In the genomic region with DNA sequence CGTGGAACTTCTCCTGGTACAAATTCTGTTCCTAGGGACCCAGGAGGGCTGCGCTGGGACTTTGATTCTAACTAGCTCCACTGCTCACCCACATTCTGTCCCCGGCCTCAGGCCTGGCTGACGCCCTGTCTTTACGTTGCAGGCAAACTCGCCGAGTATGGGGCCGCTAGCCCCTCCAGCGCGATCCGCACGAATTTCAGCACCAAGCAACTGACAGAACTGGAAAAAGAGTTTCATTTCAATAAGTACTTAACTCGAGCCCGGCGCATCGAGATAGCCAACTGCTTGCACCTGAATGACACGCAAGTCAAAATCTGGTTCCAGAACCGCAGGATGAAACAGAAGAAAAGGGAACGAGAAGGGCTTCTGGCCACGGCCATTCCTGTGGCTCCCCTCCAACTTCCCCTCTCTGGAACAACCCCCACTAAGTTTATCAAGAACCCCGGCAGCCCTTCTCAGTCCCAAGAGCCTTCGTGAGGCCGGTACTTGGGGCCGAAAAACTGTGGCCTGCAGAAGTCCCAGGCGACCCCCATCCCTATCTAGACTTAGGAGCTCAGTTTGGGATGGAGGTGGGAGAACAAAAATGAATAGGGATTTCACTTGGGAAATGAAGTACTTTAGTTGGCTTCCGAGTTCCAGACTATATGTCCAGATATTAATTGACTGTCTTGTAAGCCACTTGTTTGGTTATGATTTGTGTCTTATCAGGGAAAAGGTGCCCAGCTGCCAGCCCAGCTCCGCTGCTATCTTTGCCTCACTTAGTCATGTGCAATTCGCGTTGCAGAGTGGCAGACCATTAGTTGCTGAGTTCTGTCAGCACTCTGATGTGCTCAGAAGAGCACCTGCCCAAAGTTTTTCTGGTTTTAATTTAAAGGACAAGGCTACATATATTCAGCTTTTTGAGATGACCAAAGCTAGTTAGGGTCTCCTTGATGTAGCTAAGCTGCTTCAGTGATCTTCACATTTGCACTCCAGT, we compare ENCODE assay signal across 10 cellular contexts. TPM values are rescaled to one million over a fixed set of nuclear protein-coding genes. Genes with fewer than 3 reads are reported as not detected.
DNase-seq lines count a peak whose midpoint lies in the region; ATAC-seq and TF ChIP-seq lines count a peak whose summit lies in the region.
"Had no signal": no experiment of that assay in that cellular context is flagged by ENCODE, and none has a peak within 500 bp of the region (broad histone marks: within the 10 kb centered on the region; RNA-seq: fewer than 3 reads in every experiment).

No MANE protein-coding gene starts in this region.

- no peak overlapping the region for H3K27ac ChIP-seq in HEK293 (ENCODE audit: extremely low read depth, low read depth, low read length)
- H3K27ac ChIP-seq in skeletal muscle tissue (ENCODE audit: low read depth, low read length) = no peak overlapping the region
- H3K27ac ChIP-seq: adrenal gland had no signal

- H3K36me3 ChIP-seq in HEK293 (ENCODE audit: control insufficient read depth in 2 of 2, insufficient read depth in 1 of 2, low read length in 2 of 2) = no peaks in the 10 kb centered on the region
- no peaks in the 10 kb centered on the region for H3K36me3 ChIP-seq in skeletal muscle tissue (ENCODE audit: control insufficient read depth in 3 of 3, insufficient read depth in 3 of 3, low read length in 3 of 3)
- H3K36me3 ChIP-seq: adrenal gland had no signal

- peaks cover 19% of the 10 kb centered on the region for H3K4me1 Mint-ChIP-seq in activated B cell treated with CpG ODN at 0.5 μM for 24 hours

- no peaks in the 10 kb centered on the region for H3K9me3 Mint-ChIP-seq in activated B cell treated with CpG ODN at 0.5 μM for 24 hours

- CTCF ChIA-PET in HEK293 (lab: Yijun Ruan, JAX) = interaction anchor here (0.6 kb wide), 2 partner anchors 10 to 1030 kb away, joined by 3 read pairs; no protein-coding TSS in a partner anchor
- CTCF ChIA-PET in activated B cell treated with CpG ODN at 0.5 μM for 24 hours (lab: Charles Lee) = interaction anchor here (1.3 kb wide), 1 partner anchor 9 kb away, joined by 3 read pairs; no protein-coding TSS in a partner anchor
- CTCF ChIA-PET in HEK293T (lab: Yijun Ruan, JAX) = interaction anchor here (1.5 kb wide), 1 partner anchor 49 kb away, joined by 3 read pairs; no protein-coding TSS in a partner anchor

- H3K9me3 ChIP-seq in HEK293 (ENCODE audit: control insufficient read depth, insufficient read depth, low read depth, low read length) = no peaks in the 10 kb centered on the region
- peaks cover 4% of the 10 kb centered on the region for H3K9me3 ChIP-seq in iPS-18c (ENCODE audit: control insufficient read depth, insufficient read depth, low read length)
- H3K9me3 ChIP-seq in skeletal muscle tissue (ENCODE audit: control insufficient read depth in 3 of 3, low read length in 3 of 3) = no peaks in the 10 kb centered on the region
- H3K9me3 ChIP-seq: adrenal gland had no signal

- no peak overlapping the region for H3K27ac Mint-ChIP-seq in activated B cell treated with CpG ODN at 0.5 μM for 24 hours

- no peak for DNase-seq in activated B cell treated with CpG ODN at 0.5 μM for 24 hours
- DNase-seq in KG1 (lab: John Stamatoyannopoulos, UW) = no peak
- DNase-seq in posterior vena cava (ENCODE audit: low spot score) = no peak
- no peak for DNase-seq in HEK293T (ENCODE audit: extremely low spot score)
- DNase-seq: Karpas-422 had no signal

- no peaks in the 10 kb centered on the region for H3K36me3 Mint-ChIP-seq in activated B cell treated with CpG ODN at 0.5 μM for 24 hours (ENCODE audit: low read depth)

- H3K4me1 ChIP-seq in HEK293 (ENCODE audit: control insufficient read depth, insufficient read depth, low read length) = peaks cover 15% of the 10 kb centered on the region
- H3K4me1 ChIP-seq in skeletal muscle tissue (ENCODE audit: control insufficient read depth in 3 of 3, insufficient read depth in 3 of 3, low read length in 3 of 3) = peaks cover 13 to 20% (median 14%) of the 10 kb centered on the region in 3 donors

- peak overlapping the region; percentile 64 for H3K4me3 Mint-ChIP-seq in activated B cell treated with CpG ODN at 0.5 μM for 24 hours

- TF ChIP-seq CTCF in HEK293 (tag by site-specific recombination; IDR thresholded peaks at IDR 0.05) (no peak), activated B cell treated with CpG ODN at 0.5 μM for 24 hours (IDR thresholded peaks at IDR 0.05) (no peak)

- peaks cover 54% of the 10 kb centered on the region for H3K27me3 Mint-ChIP-seq in activated B cell treated with CpG ODN at 0.5 μM for 24 hours

- no peak for ATAC-seq in activated B cell treated with CpG ODN at 0.5 μM for 24 hours (ENCODE audit: low read depth)
- no peak for ATAC-seq in HG03108 (IDR thresholded peaks at IDR 0.05; ENCODE audit: unreplicated experiment)

- peak overlapping the region in 1 of 3 donors; percentile 45 for H3K9ac ChIP-seq in skeletal muscle tissue (ENCODE audit: low read depth in 1 of 3, low read length in 3 of 3)

- H3K27me3 ChIP-seq in skeletal muscle tissue (ENCODE audit: control insufficient read depth in 3 of 3, insufficient read depth in 3 of 3, low read length in 3 of 3) = peaks cover 36 to 54% (median 41%) of the 10 kb centered on the region in 3 donors

- POLR2A ChIA-PET in HEK293 (lab: Yijun Ruan, JAX) = no interaction called here
- POLR2A ChIA-PET in activated B cell treated with CpG ODN at 0.5 μM for 24 hours (lab: Charles Lee) = no interaction called here
- POLR2A ChIA-PET in HEK293T (lab: Yijun Ruan, JAX) = interaction anchor here (1.0 to 1.8 kb wide), 2 partner anchors 79 to 85 kb away, joined by 4 read pairs; a partner anchor contains a TSS

- intact Hi-C loops in activated B cell treated with CpG ODN at 0.5 μM for 24 hours (cut with micrococcal nuclease) = no loop called here
- intact Hi-C loops in posterior vena cava (cut with DNase I) = no loop called here

- H3K4me3 ChIP-seq in HEK293 (ENCODE audit: low read depth, low read length) (no peak overlapping the region), iPS-18c (ENCODE audit: insufficient read depth, low read depth, low read length) (peak overlapping the region; percentile 4; the same call in 1 of the 2 replicates), skeletal muscle tissue (ENCODE audit: low read length in 3 of 3) (peak overlapping the region in 2 of 3 donors; percentile 48 to 77)

TF ChIP-seq in HEK293, 187 proteins besides CTCF, POLR2A, EP300 and RAD21 (continues in another document):
- TF ChIP-seq IKZF3 (tag by site-specific recombination; IDR thresholded peaks at IDR 0.05) (0 out of 2 replicates have a peak, but pooled peaks have one; percentile 9), HOXC10 (CRISPR knock-in tag; IDR thresholded peaks at IDR 0.05) (no peak), ZFP37 (tag by site-specific recombination; IDR thresholded peaks at IDR 0.05) (no peak)

TF ChIP-seq in HEK293T, 16 proteins besides CTCF, POLR2A, EP300 and RAD21:
- TF ChIP-seq FOXA1 (IDR thresholded peaks at IDR 0.05) (no peak), SUZ12 (IDR thresholded peaks at IDR 0.05) (no peak), CTBP1 (IDR thresholded peaks at IDR 0.05; ENCODE audit: borderline replicate concordance) (no peak), ARNT (IDR thresholded peaks at IDR 0.05) (no peak), BHLHE40 (IDR thresholded peaks at IDR 0.05; ENCODE audit: borderline replicate concordance) (no peak), TARDBP (IDR thresholded peaks at IDR 0.05) (no peak), HDGF (IDR thresholded peaks at IDR 0.05; ENCODE audit: borderline replicate concordance) (no peak), LEF1 (IDR thresholded peaks at IDR 0.05; ENCODE audit: borderline replicate concordance) (no peak), NFRKB (IDR thresholded peaks at IDR 0.05) (no peak), SP1 (IDR thresholded peaks at IDR 0.05) (no peak), L3MBTL2 (conservative IDR thresholded peaks at IDR 0.05) (no peak), ZNF384 (IDR thresholded peaks at IDR 0.05) (no peak), FOXK2 (IDR thresholded peaks at IDR 0.05) (no peak)
- TF ChIP-seq, protein P1, sequence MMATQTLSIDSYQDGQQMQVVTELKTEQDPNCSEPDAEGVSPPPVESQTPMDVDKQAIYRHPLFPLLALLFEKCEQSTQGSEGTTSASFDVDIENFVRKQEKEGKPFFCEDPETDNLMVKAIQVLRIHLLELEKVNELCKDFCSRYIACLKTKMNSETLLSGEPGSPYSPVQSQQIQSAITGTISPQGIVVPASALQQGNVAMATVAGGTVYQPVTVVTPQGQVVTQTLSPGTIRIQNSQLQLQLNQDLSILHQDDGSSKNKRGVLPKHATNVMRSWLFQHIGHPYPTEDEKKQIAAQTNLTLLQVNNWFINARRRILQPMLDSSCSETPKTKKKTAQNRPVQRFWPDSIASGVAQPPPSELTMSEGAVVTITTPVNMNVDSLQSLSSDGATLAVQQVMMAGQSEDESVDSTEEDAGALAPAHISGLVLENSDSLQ (IDR thresholded peaks at IDR 0.05) = no peak

RNA-seq across cellular contexts. Expression of a gene that starts 1.5 kb away (rescaled TPM):
- not detected in 2 replicates for total RNA-seq in activated B cell treated with CpG ODN at 0.5 μM for 24 hours
- 0.52 TPM for total RNA-seq in skeletal muscle tissue
- under 1 TPM; 0.46 to 0.48 TPM for total RNA-seq in posterior vena cava

RNA-seq across cellular contexts. Expression of a gene that starts 32.8 kb away (rescaled TPM):
- not detected in 2 replicates for total RNA-seq in activated B cell treated with CpG ODN at 0.5 μM for 24 hours
- total RNA-seq in skeletal muscle tissue = 4.2 TPM
- total RNA-seq in posterior vena cava = 10 to 100 TPM in 1 of 2 donors, 1 to 10 TPM in 1; 9.0 to 10.9 TPM

RNA-seq across cellular contexts. Expression of a gene that starts 38.6 kb away (rescaled TPM):
- total RNA-seq in activated B cell treated with CpG ODN at 0.5 μM for 24 hours (not detected in 2 replicates), skeletal muscle tissue (1.0 TPM), posterior vena cava (1 to 10 TPM; 7.2 to 9.9 TPM)
